2 cellular contexts compared by ENCODE assay signal in genomic region chr9:97001338-97001737, GRCh38. TPM values are rescaled to one million over a fixed set of nuclear protein-coding genes. Genes with fewer than 3 reads are reported as not detected.
"Had no signal": no experiment of that assay in that cellular context is flagged by ENCODE, and none has a peak within 500 bp of the region (broad histone marks: within the 10 kb centered on the region; RNA-seq: fewer than 3 reads in every experiment).

No MANE protein-coding gene starts in this region.

RNA-seq across cellular contexts. Expression of gene CTSV, which starts 37.6 kb away (rescaled TPM):
- total RNA-seq: Right ventricle myocardium inferior, T-helper 17 cell had no signal
